ENCODE assay signal across 8 cellular contexts in genomic region chr20:43941476-43942212, GRCh38. TPM values are rescaled to one million over a fixed set of nuclear protein-coding genes. Genes with fewer than 3 reads are reported as not detected.
A peak's percentile ranks its signal among the peaks of the same experiment; 100 is the strongest.
DNase-seq lines count a peak whose midpoint lies in the region; ATAC-seq and TF ChIP-seq lines count a peak whose summit lies in the region.

No MANE protein-coding gene starts in this region.

- H4K8ac ChIP-seq in mesenchymal stem cell (ENCODE audit: low read length), result no peak overlapping the region

- DNase-seq in GM13976 (ENCODE audit: low spot score), result peak; percentile 60
- peak; percentile 41 for DNase-seq in LoVo (ENCODE audit: low spot score)
- no peak for DNase-seq in mesenchymal stem cell
- no peak for DNase-seq in occipital lobe (lab: John Stamatoyannopoulos, UW)
- no peak for DNase-seq in stimulated activated CD4-positive, alpha-beta T cell treated with anti-CD3 and anti-CD28 coated beads, Interleukin-4, amount 100 ng/mL, for 24 hours
- DNase-seq in middle frontal gyrus (ENCODE audit: extremely low spot score, low spot score), result no peak

- peak overlapping the region; percentile 76 for H2BK15ac ChIP-seq in mesenchymal stem cell (ENCODE audit: low read depth, poor library complexity, severe bottlenecking)

- peak overlapping the region in 1 of 2 experiments; percentile 98 for H2BK12ac ChIP-seq in mesenchymal stem cell (ENCODE audit: low read length in 2 of 2)

- H3K4me3 ChIP-seq in mesenchymal stem cell (ENCODE audit: insufficient read depth in 1 of 2, low read depth in 1 of 2, low read length in 2 of 2), result no peak overlapping the region

- H3K36me3 Mint-ChIP-seq in activated T-helper 17 cell treated with anti-CD3 and anti-CD28 coated beads, Interleukin-2, amount 50 U/mL, for 72 hours (ENCODE audit: low read depth), result no peaks in the 10 kb centered on the region

- peak overlapping the region; percentile 88 for H3K27ac Mint-ChIP-seq in activated T-helper 17 cell treated with anti-CD3 and anti-CD28 coated beads, Interleukin-2, amount 50 U/mL, for 72 hours

- H4K91ac ChIP-seq in mesenchymal stem cell (ENCODE audit: low read length), result no peak overlapping the region

- no peak overlapping the region for H2BK5ac ChIP-seq in mesenchymal stem cell (ENCODE audit: low read depth, low read length, poor library complexity, severe bottlenecking)

- H3K9me3 ChIP-seq in mesenchymal stem cell (ENCODE audit: control insufficient read depth, low read length), result no peaks in the 10 kb centered on the region

- H3K4me1 Mint-ChIP-seq in activated T-helper 17 cell treated with anti-CD3 and anti-CD28 coated beads, Interleukin-2, amount 50 U/mL, for 72 hours, result peaks cover 31% of the 10 kb centered on the region

- no peak overlapping the region for H3K14ac ChIP-seq in mesenchymal stem cell (ENCODE audit: low read length in 2 of 2)

- no peak overlapping the region for H3K27ac ChIP-seq in mesenchymal stem cell (ENCODE audit: low read length, poor library complexity, severe bottlenecking)

- peak; percentile 22 for ATAC-seq in activated T-helper 17 cell treated with anti-CD3 and anti-CD28 coated beads, Interleukin-2, amount 50 U/mL, for 72 hours (replicated peaks)
- ATAC-seq in HG03432 (IDR thresholded peaks at IDR 0.05; ENCODE audit: unreplicated experiment), result no peak

- 87% methylated on average over 10 of the region's 10 CpGs for WGBS in mesenchymal stem cell

- no peaks in the 10 kb centered on the region for H3K79me1 ChIP-seq in mesenchymal stem cell (replicated peaks; ENCODE audit: low read length, poor library complexity, severe bottlenecking)

- no peak overlapping the region for H3K23ac ChIP-seq in mesenchymal stem cell (ENCODE audit: low read length in 2 of 2)

- H3K4me1 ChIP-seq in mesenchymal stem cell (ENCODE audit: control insufficient read depth, insufficient read depth, low read depth, low read length), result peaks cover 22% of the 10 kb centered on the region

- no peak for TF ChIP-seq CTCF in GM13976 (IDR thresholded peaks at IDR 0.05; ENCODE audit: borderline replicate concordance, control extremely low read depth, extremely low read depth, insufficient read depth, missing control alignments)

- H3K27me3 ChIP-seq in mesenchymal stem cell (ENCODE audit: control insufficient read depth in 1 of 2, insufficient read depth in 1 of 2, low read length in 2 of 2), result peaks cover 0 to 7% of the 10 kb centered on the region in 2 experiments

- peak overlapping the region; percentile 46 for H2AK5ac ChIP-seq in mesenchymal stem cell (ENCODE audit: low read length, severe bottlenecking)

- H3K27me3 Mint-ChIP-seq in activated T-helper 17 cell treated with anti-CD3 and anti-CD28 coated beads, Interleukin-2, amount 50 U/mL, for 72 hours, result peaks cover 4% of the 10 kb centered on the region

- H3K36me3 ChIP-seq in mesenchymal stem cell (ENCODE audit: control insufficient read depth in 1 of 2, insufficient read depth in 2 of 2, low read depth in 1 of 2, low read length in 2 of 2), result no peaks in the 10 kb centered on the region

- H3K18ac ChIP-seq in mesenchymal stem cell (ENCODE audit: low read depth in 1 of 2, low read length in 2 of 2), result peak overlapping the region; percentile 92 to 94

- in situ Hi-C loops in GM13976 (cut with MboI; ENCODE audit: low sequenced_read_pairs, unreplicated experiment), result no loop called here

- H2BK120ac ChIP-seq in mesenchymal stem cell (ENCODE audit: low read depth, low read length), result peak overlapping the region; percentile 64

- H3K4ac ChIP-seq in mesenchymal stem cell (ENCODE audit: low read depth in 1 of 2, low read length in 2 of 2), result peak overlapping the region; percentile 28 to 81

- peak overlapping the region; percentile 71 for H3K9ac ChIP-seq in mesenchymal stem cell (ENCODE audit: low read length)

- H3K4me2 ChIP-seq in mesenchymal stem cell (ENCODE audit: low read length, poor library complexity, severe bottlenecking), result no peak overlapping the region

- peak overlapping the region; percentile 67 for H3K4me3 Mint-ChIP-seq in activated T-helper 17 cell treated with anti-CD3 and anti-CD28 coated beads, Interleukin-2, amount 50 U/mL, for 72 hours

- H3K9me3 Mint-ChIP-seq in activated T-helper 17 cell treated with anti-CD3 and anti-CD28 coated beads, Interleukin-2, amount 50 U/mL, for 72 hours, result no peaks in the 10 kb centered on the region

- H2AFZ ChIP-seq in mesenchymal stem cell (ENCODE audit: low read depth, low read length), result no peak overlapping the region

RNA-seq across cellular contexts. Expression of gene TOX2, which starts 27.0 kb away (rescaled TPM):
- total RNA-seq in activated T-helper 17 cell treated with anti-CD3 and anti-CD28 coated beads, Interleukin-2, amount 50 U/mL, for 72 hours, result 1 to 10 TPM; 1.1 to 3.5 TPM
- 170 TPM for polyA plus RNA-seq in mesenchymal stem cell (2013, experiment 1 of 2)
- polyA plus RNA-seq in mesenchymal stem cell (2013, experiment 2 of 2), result 164 TPM
- total RNA-seq in occipital lobe, result 0.31 TPM

Comparison
In these comparisons a context has a peak if more than half of its experiments do, and no peak if none do; other contexts are left out.
1. DNase-seq: peak in GM13976 (single experiment) and LoVo (single experiment); none in mesenchymal stem cell (single experiment), occipital lobe (single experiment), stimulated activated CD4-positive, alpha-beta T cell treated with anti-CD3 and anti-CD28 coated beads, Interleukin-4, amount 100 ng/mL, for 24 hours (single experiment) and middle frontal gyrus (single experiment).